Comparison of ENCODE assay signal across 16 cellular contexts in the genomic region with DNA sequence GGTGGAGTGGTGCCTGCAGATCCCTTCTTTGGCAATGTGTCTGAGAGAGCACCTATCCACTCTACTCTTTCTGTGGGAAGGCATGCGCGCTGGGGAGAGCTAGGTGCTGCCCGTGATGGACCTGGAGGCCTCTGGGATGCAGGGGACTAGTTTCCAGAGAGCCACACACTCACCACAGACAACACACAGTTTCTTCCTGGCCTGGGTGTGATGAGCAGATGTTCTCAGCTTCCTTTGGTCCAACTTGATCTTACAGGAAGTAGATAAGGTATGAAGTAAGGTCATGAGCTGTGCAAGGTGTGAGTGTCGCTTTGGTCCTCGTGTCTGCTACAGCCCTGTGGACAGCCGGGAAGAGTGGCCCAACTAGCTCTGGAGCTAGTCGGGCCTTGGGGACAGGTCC. TPM values are rescaled to one million over a fixed set of nuclear protein-coding genes. Genes with fewer than 3 reads are reported as not detected.
A peak's percentile ranks its signal among the peaks of the same experiment; 100 is the strongest.
DNase-seq lines count a peak whose midpoint lies in the region; ATAC-seq, FAIRE-seq and TF ChIP-seq lines count a peak whose summit lies in the region.
"Had no signal": no experiment of that assay in that cellular context is flagged by ENCODE, and none has a peak within 500 bp of the region (broad histone marks: within the 10 kb centered on the region; RNA-seq: fewer than 3 reads in every experiment).

No MANE protein-coding gene starts in this region.

- POLR2A ChIA-PET in activated CD4-positive, alpha-beta T cell treated with anti-CD3 and anti-CD28 coated beads, Interleukin-2, amount 10 ng/mL, durations not matched to agents 7 days and 5 days (lab: Charles Lee) = no interaction called here

- peaks cover 13% of the 10 kb centered on the region for H3K36me3 Mint-ChIP-seq in activated CD4-positive, alpha-beta T cell treated with anti-CD3 and anti-CD28 coated beads, Interleukin-2, amount 10 ng/mL, durations not matched to agents 7 days and 5 days (ENCODE audit: low read depth)
- H3K36me3 Mint-ChIP-seq in T-helper 2 cell treated with Interferon-gamma antibody and Interleukin-4, amounts not matched to agents 5 μg/mL and 100 μg/mL, for 36 hours (ENCODE audit: low read depth) = peaks cover 10% of the 10 kb centered on the region
- peaks cover 4% of the 10 kb centered on the region for H3K36me3 Mint-ChIP-seq in endothelial cell (ENCODE audit: low read depth, unreplicated experiment)

- intact Hi-C loops in kidney (cut with DNase I) = no loop called here

- no peak overlapping the region for H3K27ac ChIP-seq in kidney (ENCODE audit: low read depth in 2 of 2, low read length in 2 of 2)
- H3K27ac ChIP-seq: foreskin keratinocyte had no signal

- H3K27ac Mint-ChIP-seq in activated CD4-positive, alpha-beta T cell treated with anti-CD3 and anti-CD28 coated beads, Interleukin-2, amount 10 ng/mL, durations not matched to agents 7 days and 5 days = peak overlapping the region; percentile 98
- H3K27ac Mint-ChIP-seq in T-helper 2 cell treated with Interferon-gamma antibody and Interleukin-4, amounts not matched to agents 5 μg/mL and 100 μg/mL, for 36 hours = peak overlapping the region; percentile 92
- peak overlapping the region; percentile 26 for H3K27ac Mint-ChIP-seq in endothelial cell (ENCODE audit: unreplicated experiment)
- peak overlapping the region; percentile 36 to 73 for H3K27ac Mint-ChIP-seq in stimulated activated naive CD8-positive, alpha-beta T cell treated with anti-CD3 and anti-CD28 coated beads, Interleukin-15, amount 100 ng/mL, for 72 hours
- H3K27ac Mint-ChIP-seq: nephron progenitor cell had no signal

- ATAC-seq in stimulated activated naive CD8-positive, alpha-beta T cell treated with anti-CD3 and anti-CD28 coated beads, Interleukin-15, amount 100 ng/mL, for 72 hours = no peak
- ATAC-seq: foreskin keratinocyte had no signal

- no peaks in the 10 kb centered on the region for H3K27me3 Mint-ChIP-seq in activated CD4-positive, alpha-beta T cell treated with anti-CD3 and anti-CD28 coated beads, Interleukin-2, amount 10 ng/mL, durations not matched to agents 7 days and 5 days
- no peaks in the 10 kb centered on the region for H3K27me3 Mint-ChIP-seq in T-helper 2 cell treated with Interferon-gamma antibody and Interleukin-4, amounts not matched to agents 5 μg/mL and 100 μg/mL, for 36 hours (ENCODE audit: low read depth)
- H3K27me3 Mint-ChIP-seq in endothelial cell (ENCODE audit: unreplicated experiment) = peaks cover 7% of the 10 kb centered on the region
- no peaks in the 10 kb centered on the region for H3K27me3 Mint-ChIP-seq in stimulated activated naive CD8-positive, alpha-beta T cell treated with anti-CD3 and anti-CD28 coated beads, Interleukin-15, amount 100 ng/mL, for 72 hours

- H3K4me1 ChIP-seq in kidney (ENCODE audit: control insufficient read depth in 1 of 2, insufficient read depth in 1 of 2, low read depth in 1 of 2, low read length in 2 of 2) = peaks cover 6 to 25% of the 10 kb centered on the region in 2 donors

- peaks cover 0 to 3% of the 10 kb centered on the region in 2 donors for H3K36me3 ChIP-seq in kidney (ENCODE audit: control insufficient read depth in 1 of 2, insufficient read depth in 2 of 2, low read length in 2 of 2)
- H3K36me3 ChIP-seq: tibial artery had no signal

- peak overlapping the region; percentile 71 for H3K4me3 Mint-ChIP-seq in activated CD4-positive, alpha-beta T cell treated with anti-CD3 and anti-CD28 coated beads, Interleukin-2, amount 10 ng/mL, durations not matched to agents 7 days and 5 days
- peak overlapping the region; percentile 83 for H3K4me3 Mint-ChIP-seq in T-helper 2 cell treated with Interferon-gamma antibody and Interleukin-4, amounts not matched to agents 5 μg/mL and 100 μg/mL, for 36 hours
- H3K4me3 Mint-ChIP-seq in endothelial cell (ENCODE audit: unreplicated experiment) = peak overlapping the region; percentile 6
- H3K4me3 Mint-ChIP-seq in stimulated activated naive CD8-positive, alpha-beta T cell treated with anti-CD3 and anti-CD28 coated beads, Interleukin-15, amount 100 ng/mL, for 72 hours = peak overlapping the region in 1 of 2 donors; percentile 58
- H3K4me3 Mint-ChIP-seq: nephron progenitor cell had no signal

- TF ChIP-seq CTCF in endothelial cell (IDR thresholded peaks at IDR 0.05; ENCODE audit: unreplicated experiment) = no peak
- no peak for TF ChIP-seq CTCF in kidney (IDR thresholded peaks at IDR 0.05; ENCODE audit: borderline replicate concordance, extremely low read depth, insufficient read depth)

- peak; percentile 24 for DNase-seq in activated CD4-positive, alpha-beta T cell treated with anti-CD3 and anti-CD28 coated beads, Interleukin-2, amount 10 ng/mL, durations not matched to agents 7 days and 5 days
- no peak for DNase-seq in activated CD4-positive, alpha-beta T cell treated with anti-CD3 and anti-CD28 coated beads, Interleukin-2, amount 50 U/mL, for 48 hours
- peak; percentile 12 for DNase-seq in T-helper 2 cell treated with Interferon-gamma antibody and Interleukin-4, amounts not matched to agents 5 μg/mL and 100 μg/mL, for 36 hours (ENCODE audit: low spot score)
- DNase-seq in endothelial cell (ENCODE audit: low spot score) (no peak), hypothalamus (lab: John Stamatoyannopoulos, UW) (no peak), OCI-M2 (lab: John Stamatoyannopoulos, UW; ENCODE audit: unreplicated experiment) (no peak), kidney (no peak)
- DNase-seq in stimulated activated naive CD8-positive, alpha-beta T cell treated with anti-CD3 and anti-CD28 coated beads, Interleukin-15, amount 100 ng/mL, for 72 hours = no peak
- DNase-seq: DMS153, foreskin keratinocyte, GOT3, NCI-H2227 treated with DMSO at 0.1 percent for 48 hours, nephron progenitor cell, tibial artery had no signal

- H3K9me3 ChIP-seq in kidney (ENCODE audit: control insufficient read depth in 1 of 2, low read length in 2 of 2) = no peaks in the 10 kb centered on the region
- H3K9me3 ChIP-seq: tibial artery had no signal

- no peaks in the 10 kb centered on the region for H3K9me3 Mint-ChIP-seq in activated CD4-positive, alpha-beta T cell treated with anti-CD3 and anti-CD28 coated beads, Interleukin-2, amount 10 ng/mL, durations not matched to agents 7 days and 5 days
- no peaks in the 10 kb centered on the region for H3K9me3 Mint-ChIP-seq in T-helper 2 cell treated with Interferon-gamma antibody and Interleukin-4, amounts not matched to agents 5 μg/mL and 100 μg/mL, for 36 hours
- H3K9me3 Mint-ChIP-seq in endothelial cell (ENCODE audit: unreplicated experiment) = peaks cover 3% of the 10 kb centered on the region
- no peaks in the 10 kb centered on the region for H3K9me3 Mint-ChIP-seq in stimulated activated naive CD8-positive, alpha-beta T cell treated with anti-CD3 and anti-CD28 coated beads, Interleukin-15, amount 100 ng/mL, for 72 hours
- H3K9me3 Mint-ChIP-seq: nephron progenitor cell had no signal

- no peak for FAIRE-seq in kidney (lab: Jason Lieb, UNC)
- FAIRE-seq: A204.1, keratinocyte had no signal

- H3K4me1 Mint-ChIP-seq in activated CD4-positive, alpha-beta T cell treated with anti-CD3 and anti-CD28 coated beads, Interleukin-2, amount 10 ng/mL, durations not matched to agents 7 days and 5 days = peaks cover 60% of the 10 kb centered on the region
- peaks cover 55% of the 10 kb centered on the region for H3K4me1 Mint-ChIP-seq in T-helper 2 cell treated with Interferon-gamma antibody and Interleukin-4, amounts not matched to agents 5 μg/mL and 100 μg/mL, for 36 hours (ENCODE audit: low read depth)
- peaks cover 20% of the 10 kb centered on the region for H3K4me1 Mint-ChIP-seq in endothelial cell (ENCODE audit: unreplicated experiment)
- peaks cover 87% of the 10 kb centered on the region for H3K4me1 Mint-ChIP-seq in stimulated activated naive CD8-positive, alpha-beta T cell treated with anti-CD3 and anti-CD28 coated beads, Interleukin-15, amount 100 ng/mL, for 72 hours

- H3K9ac ChIP-seq in kidney (ENCODE audit: low read length in 2 of 2) = no peak overlapping the region

- CTCF ChIA-PET in activated CD4-positive, alpha-beta T cell treated with anti-CD3 and anti-CD28 coated beads, Interleukin-2, amount 10 ng/mL, durations not matched to agents 7 days and 5 days (lab: Charles Lee) = interaction anchor here (0.8 to 6.5 kb wide), 11 partner anchors 8 to 293 kb away, joined by 3 to 41 read pairs (median 4); partner anchors contain the start of gene MIF

- H3K4me3 ChIP-seq in kidney (ENCODE audit: low read length in 2 of 2) = no peak overlapping the region
- H3K4me3 ChIP-seq: tibial artery had no signal

RNA-seq across cellular contexts. Expression of gene SUSD2, which starts 27.3 kb away (rescaled TPM):
- 1 to 10 TPM; 1.0 to 1.1 TPM for total RNA-seq in activated CD4-positive, alpha-beta T cell treated with anti-CD3 and anti-CD28 coated beads, Interleukin-2, amount 10 ng/mL, durations not matched to agents 7 days and 5 days
- total RNA-seq in endothelial cell (ENCODE audit: unreplicated experiment) (0.38 TPM), kidney (14.8 TPM)
- 25.2 TPM for polyA plus RNA-seq in kidney (ENCODE audit: insufficient read depth, low read depth, low replicate concordance)

Comparison
In these comparisons a context has a peak if more than half of its experiments do, and no peak if none do; other contexts are left out.
1. DNase-seq: peak in activated CD4-positive, alpha-beta T cell treated with anti-CD3 and anti-CD28 coated beads, Interleukin-2, amount 10 ng/mL, durations not matched to agents 7 days and 5 days (single experiment) and T-helper 2 cell treated with Interferon-gamma antibody and Interleukin-4, amounts not matched to agents 5 μg/mL and 100 μg/mL, for 36 hours (single experiment); none in activated CD4-positive, alpha-beta T cell treated with anti-CD3 and anti-CD28 coated beads, Interleukin-2, amount 50 U/mL, for 48 hours (0 of 2), endothelial cell (single experiment), stimulated activated naive CD8-positive, alpha-beta T cell treated with anti-CD3 and anti-CD28 coated beads, Interleukin-15, amount 100 ng/mL, for 72 hours (0 of 2), hypothalamus (0 of 51), OCI-M2 (single experiment) and kidney (single experiment).
2. H3K27ac Mint-ChIP-seq: peak in every context shown above with its lines; median percentile 98 in activated CD4-positive, alpha-beta T cell treated with anti-CD3 and anti-CD28 coated beads, Interleukin-2, amount 10 ng/mL, durations not matched to agents 7 days and 5 days; 92 in T-helper 2 cell treated with Interferon-gamma antibody and Interleukin-4, amounts not matched to agents 5 μg/mL and 100 μg/mL, for 36 hours; 54 in stimulated activated naive CD8-positive, alpha-beta T cell treated with anti-CD3 and anti-CD28 coated beads, Interleukin-15, amount 100 ng/mL, for 72 hours; 26 in endothelial cell.